Comparison of ENCODE assay signal across 8 cellular contexts in genomic region chr19:47779524-47780214, GRCh38. TPM values are rescaled to one million over a fixed set of nuclear protein-coding genes. Genes with fewer than 3 reads are reported as not detected.
DNase-seq lines count a peak whose midpoint lies in the region; TF ChIP-seq lines count a peak whose summit lies in the region.

No MANE protein-coding gene starts in this region.

- H3K27me3 ChIP-seq in hepatocyte (no peaks in the 10 kb centered on the region), skeletal muscle satellite cell (ENCODE audit: control insufficient read depth, insufficient read depth, low read length) (no peaks in the 10 kb centered on the region)

- no peak overlapping the region for H2AFZ ChIP-seq in hepatocyte

- H3K4me1 ChIP-seq in hepatocyte (ENCODE audit: insufficient read depth) (peaks cover 7% of the 10 kb centered on the region), skeletal muscle satellite cell (ENCODE audit: control insufficient read depth, insufficient read depth, low read length) (peaks cover 23% of the 10 kb centered on the region)

- no peak overlapping the region for H3K27ac ChIP-seq in hepatocyte

- H3K27ac Mint-ChIP-seq in activated naive CD8-positive, alpha-beta T cell treated with anti-CD3 and anti-CD28 coated beads for 36 hours = peak overlapping the region; percentile 90

- H3K4me3 Mint-ChIP-seq in activated naive CD8-positive, alpha-beta T cell treated with anti-CD3 and anti-CD28 coated beads for 36 hours = peak overlapping the region; percentile 97

- H4K20me1 ChIP-seq in hepatocyte (ENCODE audit: insufficient read depth, poor library complexity, severe bottlenecking) = peaks cover 3% of the 10 kb centered on the region

- peak overlapping the region; percentile 94 for H3K4me2 ChIP-seq in hepatocyte
- H3K4me2 ChIP-seq in skeletal muscle satellite cell (ENCODE audit: low read length) = peak overlapping the region; percentile 88

- H3K79me2 ChIP-seq in hepatocyte = peaks cover 33% of the 10 kb centered on the region

- no peaks in the 10 kb centered on the region for H3K27me3 Mint-ChIP-seq in activated naive CD8-positive, alpha-beta T cell treated with anti-CD3 and anti-CD28 coated beads for 36 hours

- H3K9me2 ChIP-seq in hepatocyte (replicated peaks; ENCODE audit: insufficient read depth) = no peaks in the 10 kb centered on the region

- H3K9me3 ChIP-seq in hepatocyte (ENCODE audit: low read depth) (no peaks in the 10 kb centered on the region), skeletal muscle satellite cell (replicated peaks; ENCODE audit: low read length) (no peaks in the 10 kb centered on the region)

- peak overlapping the region; percentile 98 for H3K9ac ChIP-seq in skeletal muscle satellite cell (ENCODE audit: low read depth, low read length)

- H3K9me3 Mint-ChIP-seq in activated naive CD8-positive, alpha-beta T cell treated with anti-CD3 and anti-CD28 coated beads for 36 hours = no peaks in the 10 kb centered on the region

- H3K4me1 Mint-ChIP-seq in activated naive CD8-positive, alpha-beta T cell treated with anti-CD3 and anti-CD28 coated beads for 36 hours = peaks cover 9% of the 10 kb centered on the region

- no peak for TF ChIP-seq CTCF in GM12865 (IDR thresholded peaks at IDR 0.05; ENCODE audit: insufficient read depth, low read depth, low read length, missing control alignments)
- no peak for TF ChIP-seq CTCF in hepatocyte (IDR thresholded peaks at IDR 0.05; ENCODE audit: poor library complexity)

- H3K4me3 ChIP-seq in GM12865 (ENCODE audit: low read depth, low read length) (peak overlapping the region; percentile 70), hepatocyte (peak overlapping the region; percentile 4), skeletal muscle satellite cell (ENCODE audit: low read length) (peak overlapping the region; percentile 91)

- no peaks in the 10 kb centered on the region for H3K36me3 ChIP-seq in hepatocyte (replicated peaks; ENCODE audit: insufficient read depth, low read depth)
- peaks cover 26% of the 10 kb centered on the region for H3K36me3 ChIP-seq in skeletal muscle satellite cell (ENCODE audit: insufficient read depth, low read length)

- peaks cover 20% of the 10 kb centered on the region for H3K36me3 Mint-ChIP-seq in activated naive CD8-positive, alpha-beta T cell treated with anti-CD3 and anti-CD28 coated beads for 36 hours

- DNase-seq in GM12865 (ENCODE audit: low read depth) = no peak
- DNase-seq in activated naive CD8-positive, alpha-beta T cell treated with anti-CD3 and anti-CD28 coated beads for 36 hours = no peak
- peak; percentile 29 for DNase-seq in hepatocyte (ENCODE audit: low spot score)
- DNase-seq in stimulated activated CD4-positive, alpha-beta T cell treated with anti-CD3 and anti-CD28 coated beads, Interleukin-15, amount 100 ng/mL, for 24 hours = no peak
- DNase-seq in activated CD4-positive, alpha-beta T cell treated with anti-CD3 and anti-CD28 coated beads, Interleukin-2, amount 50 U/mL, for 1 hour = no peak
- no peak for DNase-seq in NCI-H748 (lab: John Stamatoyannopoulos, UW; ENCODE audit: unreplicated experiment)
- DNase-seq in NCI-H345 treated with DMSO at 0.1 percent for 48 hours (lab: John Stamatoyannopoulos, UW; ENCODE audit: unreplicated experiment) = no peak

- WGBS in hepatocyte (ENCODE audit: low lambda C conversion rate, missing lambda C conversion rate) = 53% methylated on average over 24 of the region's 24 CpGs

RNA-seq across cellular contexts. Expression of gene SELENOW, which starts 1.2 kb away (rescaled TPM):
- 100 to 1,000 TPM in 1 of 2 experiments, 10 to 100 TPM in 1; 99.1 to 107 TPM for total RNA-seq in activated naive CD8-positive, alpha-beta T cell treated with anti-CD3 and anti-CD28 coated beads for 36 hours
- 140 and 143 TPM in 2 replicates for total RNA-seq in hepatocyte
- 215 and 217 TPM in 2 replicates for polyA plus RNA-seq in hepatocyte
- 219 and 221 TPM in 2 replicates for total RNA-seq in skeletal muscle satellite cell (2012; rRNA removed)

RNA-seq across cellular contexts. Expression of gene TPRX1, which starts 24.7 kb away (rescaled TPM):
- total RNA-seq in activated naive CD8-positive, alpha-beta T cell treated with anti-CD3 and anti-CD28 coated beads for 36 hours = not detected
- total RNA-seq in hepatocyte = not detected in 2 replicates
- not detected in 2 replicates for polyA plus RNA-seq in hepatocyte
- not detected in 2 replicates for total RNA-seq in skeletal muscle satellite cell (2012; rRNA removed)

RNA-seq across cellular contexts. Expression of gene NOP53, which starts 34.3 kb away (rescaled TPM):
- total RNA-seq in activated naive CD8-positive, alpha-beta T cell treated with anti-CD3 and anti-CD28 coated beads for 36 hours = 100 to 1,000 TPM; 248 to 249 TPM
- 93.3 and 139 TPM in 2 replicates for total RNA-seq in hepatocyte
- polyA plus RNA-seq in hepatocyte = 91.5 and 96.7 TPM in 2 replicates
- 47.9 and 53.1 TPM in 2 replicates for total RNA-seq in skeletal muscle satellite cell (2012; rRNA removed)

RNA-seq across cellular contexts. Expression of gene CRX, which starts 42.1 kb away (rescaled TPM):
- not detected for total RNA-seq in activated naive CD8-positive, alpha-beta T cell treated with anti-CD3 and anti-CD28 coated beads for 36 hours
- not detected in 2 replicates for total RNA-seq in hepatocyte
- 0.09 and 0.15 TPM in 2 replicates for polyA plus RNA-seq in hepatocyte
- not detected in 2 replicates for total RNA-seq in skeletal muscle satellite cell (2012; rRNA removed)

Comparison
In these comparisons a context has a peak if more than half of its experiments do, and no peak if none do; other contexts are left out.
1. H3K4me3 ChIP-seq: peak in every context shown above with its lines; median percentile 91 in skeletal muscle satellite cell; 70 in GM12865; 4 in hepatocyte.